8 cellular contexts compared by ENCODE assay signal in genomic region chr21:26850116-26850643, GRCh38. TPM values are rescaled to one million over a fixed set of nuclear protein-coding genes. Genes with fewer than 3 reads are reported as not detected.
DNase-seq lines count a peak whose midpoint lies in the region; ATAC-seq and TF ChIP-seq lines count a peak whose summit lies in the region.

No MANE protein-coding gene starts in this region.

- H3K9me3 ChIP-seq in stomach, result no peaks in the 10 kb centered on the region

- H3K4me1 Mint-ChIP-seq in CD14-positive monocyte, result peaks cover 18% of the 10 kb centered on the region

- peaks cover 0 to 10% (median 3%) of the 10 kb centered on the region in 7 donors for H3K9me3 Mint-ChIP-seq in CD14-positive monocyte

- TF ChIP-seq POLR2A in stomach (IDR thresholded peaks at IDR 0.05), result no peak

- no peak for DNase-seq in CD14-positive monocyte (ENCODE audit: low spot score)
- DNase-seq in RPMI7951 (ENCODE audit: low read depth), result peak; percentile 49
- peak; percentile 77 for DNase-seq in fibroblast of pulmonary artery (ENCODE audit: low read depth)
- DNase-seq in stomach, result no peak
- DNase-seq in activated gamma-delta T cell treated with Interleukin-2 at 50 U/mL for 16 hours, result no peak

- H3K36me3 ChIP-seq in stomach, result no peaks in the 10 kb centered on the region

- H3K27ac ChIP-seq in stomach, result no peak overlapping the region

- TF ChIP-seq EP300 in stomach (IDR thresholded peaks at IDR 0.05), result no peak

- TF ChIP-seq CTCF in CD14-positive monocyte (IDR thresholded peaks at IDR 0.05) (peak; percentile 80), fibroblast of pulmonary artery (IDR thresholded peaks at IDR 0.05; ENCODE audit: low read length, missing control alignments) (peak; percentile 52), stomach (IDR thresholded peaks at IDR 0.05) (peak in 4 of 7 experiments; percentile 48 to 69 (median 63))

- no peak overlapping the region for H3K4me3 Mint-ChIP-seq in CD14-positive monocyte

- H3K4me1 ChIP-seq in stomach, result peaks cover 0 to 29% (median 20%) of the 10 kb centered on the region in 4 donors

- H3K4me3 ChIP-seq in fibroblast of pulmonary artery (replicated peaks; ENCODE audit: low read depth, low read length), result no peak overlapping the region
- no peak overlapping the region for H3K4me3 ChIP-seq in stomach

- H3K27me3 ChIP-seq in stomach, result peaks cover 0 to 25% (median 15%) of the 10 kb centered on the region in 3 donors

- H3K27ac Mint-ChIP-seq in CD14-positive monocyte, result no peak overlapping the region

- intact Hi-C loops in CD14-positive monocyte (cut with micrococcal nuclease) (loop anchor here (2.0 to 5.0 kb wide), 2 partner anchors 852 to 1895 kb away; no protein-coding TSS in a partner anchor), stomach (cut with DNase I; ENCODE audit: low total_unique reads) (loop anchor here (5.0 to 10.0 kb wide), 4 partner anchors 847 to 1895 kb away; no protein-coding TSS in a partner anchor)

- ATAC-seq in HG02759 (IDR thresholded peaks at IDR 0.05; ENCODE audit: unreplicated experiment) (peak; percentile 44), HG02763 (IDR thresholded peaks at IDR 0.05; ENCODE audit: unreplicated experiment) (no peak), HG03108 (IDR thresholded peaks at IDR 0.05; ENCODE audit: unreplicated experiment) (no peak)

- WGBS in stomach, 5 donors, result 14 to 20% (median 17%) methylated on average over 5 of the region's 5 CpGs

- peaks cover 36 to 39% (median 36%) of the 10 kb centered on the region in 3 donors for H3K27me3 Mint-ChIP-seq in CD14-positive monocyte (ENCODE audit: low read depth in 3 of 3)

- H3K36me3 Mint-ChIP-seq in CD14-positive monocyte, result peaks cover 0 to 3% of the 10 kb centered on the region in 2 donors

RNA-seq across cellular contexts. Expression of gene ADAMTS1, which starts 5.0 kb away (rescaled TPM):
- polyA plus RNA-seq in CD14-positive monocyte (not detected), stomach (10 to 100 TPM; 12.2 to 21.3 (median 21.0) TPM)
- 6.8 and 8.7 TPM in 2 replicates for total RNA-seq in RPMI7951 (2014; rRNA removed; shearing (Covaris generic))
- 100 to 1,000 TPM in 3 of 5 donors, 10 to 100 TPM in 2; 44.9 to 268 (median 111) TPM for total RNA-seq in stomach

Comparison
In these comparisons a context has a peak if more than half of its experiments do, and no peak if none do; other contexts are left out.
1. DNase-seq: peak in RPMI7951 (single experiment) and fibroblast of pulmonary artery (single experiment); none in CD14-positive monocyte (single experiment), stomach (single experiment) and activated gamma-delta T cell treated with Interleukin-2 at 50 U/mL for 16 hours (single experiment).
2. Peak in every context shown above with its lines, with median percentiles within 50 percentile points of each other: CTCF ChIP-seq.